Comparison of ENCODE assay signal across 1 cellular context in the genomic region with DNA sequence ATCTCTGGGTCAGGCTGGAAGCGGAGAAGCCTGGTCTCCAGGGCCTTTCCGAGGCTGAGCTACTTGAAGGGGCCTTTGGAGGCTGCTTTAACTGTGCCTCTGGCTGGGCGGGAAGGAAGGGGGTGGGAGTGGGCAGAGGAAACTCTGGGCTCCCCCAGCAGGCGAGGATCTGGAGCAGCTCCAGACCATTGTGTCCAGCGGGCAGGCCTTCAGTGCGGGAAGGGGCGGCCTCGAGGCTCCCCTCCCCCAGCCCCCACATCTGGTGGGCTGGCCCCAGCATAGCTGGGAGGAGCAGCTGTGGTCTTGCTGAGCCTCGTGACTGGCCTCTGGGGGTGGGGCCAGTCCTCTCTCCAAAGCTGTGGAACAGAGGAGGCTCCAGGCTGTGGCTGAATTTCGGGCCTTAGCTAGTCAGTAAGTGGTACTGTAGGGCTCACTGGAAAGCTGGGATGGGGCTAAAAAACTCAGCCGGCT.
TF ChIP-seq lines count a peak whose summit lies in the region.

No MANE protein-coding gene starts in this region.

TF ChIP-seq in K562, 482 proteins besides CTCF, POLR2A, EP300 and RAD21 (continued from another document and continues in another):
- TF ChIP-seq, protein P1, sequence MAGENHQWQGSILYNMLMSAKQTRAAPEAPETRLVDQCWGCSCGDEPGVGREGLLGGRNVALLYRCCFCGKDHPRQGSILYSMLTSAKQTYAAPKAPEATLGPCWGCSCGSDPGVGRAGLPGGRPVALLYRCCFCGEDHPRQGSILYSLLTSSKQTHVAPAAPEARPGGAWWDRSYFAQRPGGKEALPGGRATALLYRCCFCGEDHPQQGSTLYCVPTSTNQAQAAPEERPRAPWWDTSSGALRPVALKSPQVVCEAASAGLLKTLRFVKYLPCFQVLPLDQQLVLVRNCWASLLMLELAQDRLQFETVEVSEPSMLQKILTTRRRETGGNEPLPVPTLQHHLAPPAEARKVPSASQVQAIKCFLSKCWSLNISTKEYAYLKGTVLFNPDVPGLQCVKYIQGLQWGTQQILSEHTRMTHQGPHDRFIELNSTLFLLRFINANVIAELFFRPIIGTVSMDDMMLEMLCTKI (IDR thresholded peaks at IDR 0.05; ENCODE audit: partially characterized antibody), result no peak
- TF ChIP-seq ARID1B (IDR thresholded peaks at IDR 0.05) (no peak; the same call in 1 of the 2 replicates), NUFIP1 (IDR thresholded peaks at IDR 0.05; ENCODE audit: partially characterized antibody) (no peak), TARDBP (IDR thresholded peaks at IDR 0.05) (no peak), ZFP1 (CRISPR knock-in tag; IDR thresholded peaks at IDR 0.05) (no peak), ZNF778 (CRISPR knock-in tag; IDR thresholded peaks at IDR 0.05) (no peak), L3MBTL2 (IDR thresholded peaks at IDR 0.05) (peak; percentile 77), ZSCAN32 (CRISPR knock-in tag; IDR thresholded peaks at IDR 0.05) (no peak), YBX1 (IDR thresholded peaks at IDR 0.05) (no peak), CBFA2T3 (IDR thresholded peaks at IDR 0.05) (peak; percentile 24; the same call in 1 of the 2 replicates), ZNF764 (CRISPR knock-in tag; IDR thresholded peaks at IDR 0.05; ENCODE audit: low read depth) (no peak), ZBTB7A (IDR thresholded peaks at IDR 0.05; ENCODE audit: borderline replicate concordance, control insufficient read depth, low read depth, low read length) (peak; percentile 72; the same call in 1 of the 2 replicates), ZNF551 (CRISPR knock-in tag; IDR thresholded peaks at IDR 0.05) (no peak), TAF1 (IDR thresholded peaks at IDR 0.05; ENCODE audit: control insufficient read depth, extremely low read depth, insufficient read depth, low read length, severe bottlenecking) (no peak), CXXC5 (CRISPR knock-in tag; IDR thresholded peaks at IDR 0.05) (peak; percentile 50), PRMT5 (CRISPR knock-in tag; IDR thresholded peaks at IDR 0.05) (no peak), SIX5 (IDR thresholded peaks at IDR 0.05; ENCODE audit: borderline replicate concordance in 1 of 2, insufficient read depth in 1 of 2, low read depth in 1 of 2, low read length in 2 of 2) (no peak), ZNF408 (CRISPR knock-in tag; IDR thresholded peaks at IDR 0.05; ENCODE audit: low read depth) (no peak), SRSF9 (IDR thresholded peaks at IDR 0.05; ENCODE audit: borderline replicate concordance, low read depth, low read length) (no peak), RBM14 (IDR thresholded peaks at IDR 0.05; ENCODE audit: borderline replicate concordance, insufficient read depth, low read depth, low read length) (no peak), OTX1 (CRISPR knock-in tag; IDR thresholded peaks at IDR 0.05) (no peak), ZNF57 (CRISPR knock-in tag; IDR thresholded peaks at IDR 0.05) (no peak), ARID2 (IDR thresholded peaks at IDR 0.05) (no peak), ZNF707 (CRISPR knock-in tag; conservative IDR thresholded peaks at IDR 0.05) (no peak), ZNF175 (CRISPR knock-in tag; IDR thresholded peaks at IDR 0.05; ENCODE audit: low read depth) (no peak), HNRNPL (IDR thresholded peaks at IDR 0.05; ENCODE audit: low read depth, low read length) (no peak)
- TF ChIP-seq, protein P2, sequence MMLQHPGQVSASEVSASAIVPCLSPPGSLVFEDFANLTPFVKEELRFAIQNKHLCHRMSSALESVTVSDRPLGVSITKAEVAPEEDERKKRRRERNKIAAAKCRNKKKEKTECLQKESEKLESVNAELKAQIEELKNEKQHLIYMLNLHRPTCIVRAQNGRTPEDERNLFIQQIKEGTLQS (IDR thresholded peaks at IDR 0.05), result no peak
- TF ChIP-seq, protein P2 (CRISPR knock-in tag; conservative IDR thresholded peaks at IDR 0.05), result no peak
- TF ChIP-seq, protein P3, sequence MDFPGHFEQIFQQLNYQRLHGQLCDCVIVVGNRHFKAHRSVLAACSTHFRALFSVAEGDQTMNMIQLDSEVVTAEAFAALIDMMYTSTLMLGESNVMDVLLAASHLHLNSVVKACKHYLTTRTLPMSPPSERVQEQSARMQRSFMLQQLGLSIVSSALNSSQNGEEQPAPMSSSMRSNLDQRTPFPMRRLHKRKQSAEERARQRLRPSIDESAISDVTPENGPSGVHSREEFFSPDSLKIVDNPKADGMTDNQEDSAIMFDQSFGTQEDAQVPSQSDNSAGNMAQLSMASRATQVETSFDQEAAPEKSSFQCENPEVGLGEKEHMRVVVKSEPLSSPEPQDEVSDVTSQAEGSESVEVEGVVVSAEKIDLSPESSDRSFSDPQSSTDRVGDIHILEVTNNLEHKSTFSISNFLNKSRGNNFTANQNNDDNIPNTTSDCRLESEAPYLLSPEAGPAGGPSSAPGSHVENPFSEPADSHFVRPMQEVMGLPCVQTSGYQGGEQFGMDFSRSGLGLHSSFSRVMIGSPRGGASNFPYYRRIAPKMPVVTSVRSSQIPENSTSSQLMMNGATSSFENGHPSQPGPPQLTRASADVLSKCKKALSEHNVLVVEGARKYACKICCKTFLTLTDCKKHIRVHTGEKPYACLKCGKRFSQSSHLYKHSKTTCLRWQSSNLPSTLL (IDR thresholded peaks at IDR 0.05), result no peak
- TF ChIP-seq, protein P4, sequence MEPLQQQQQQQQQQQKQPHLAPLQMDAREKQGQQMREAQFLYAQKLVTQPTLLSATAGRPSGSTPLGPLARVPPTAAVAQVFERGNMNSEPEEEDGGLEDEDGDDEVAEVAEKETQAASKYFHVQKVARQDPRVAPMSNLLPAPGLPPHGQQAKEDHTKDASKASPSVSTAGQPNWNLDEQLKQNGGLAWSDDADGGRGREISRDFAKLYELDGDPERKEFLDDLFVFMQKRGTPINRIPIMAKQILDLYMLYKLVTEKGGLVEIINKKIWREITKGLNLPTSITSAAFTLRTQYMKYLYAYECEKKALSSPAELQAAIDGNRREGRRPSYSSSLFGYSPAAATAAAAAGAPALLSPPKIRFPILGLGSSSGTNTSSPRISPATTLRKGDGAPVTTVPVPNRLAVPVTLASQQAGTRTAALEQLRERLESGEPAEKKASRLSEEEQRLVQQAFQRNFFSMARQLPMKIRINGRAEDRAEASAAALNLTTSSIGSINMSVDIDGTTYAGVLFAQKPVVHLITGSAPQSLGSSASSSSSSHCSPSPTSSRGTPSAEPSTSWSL (CRISPR knock-in tag; IDR thresholded peaks at IDR 0.05; ENCODE audit: borderline replicate concordance), result no peak
- TF ChIP-seq, protein P5, sequence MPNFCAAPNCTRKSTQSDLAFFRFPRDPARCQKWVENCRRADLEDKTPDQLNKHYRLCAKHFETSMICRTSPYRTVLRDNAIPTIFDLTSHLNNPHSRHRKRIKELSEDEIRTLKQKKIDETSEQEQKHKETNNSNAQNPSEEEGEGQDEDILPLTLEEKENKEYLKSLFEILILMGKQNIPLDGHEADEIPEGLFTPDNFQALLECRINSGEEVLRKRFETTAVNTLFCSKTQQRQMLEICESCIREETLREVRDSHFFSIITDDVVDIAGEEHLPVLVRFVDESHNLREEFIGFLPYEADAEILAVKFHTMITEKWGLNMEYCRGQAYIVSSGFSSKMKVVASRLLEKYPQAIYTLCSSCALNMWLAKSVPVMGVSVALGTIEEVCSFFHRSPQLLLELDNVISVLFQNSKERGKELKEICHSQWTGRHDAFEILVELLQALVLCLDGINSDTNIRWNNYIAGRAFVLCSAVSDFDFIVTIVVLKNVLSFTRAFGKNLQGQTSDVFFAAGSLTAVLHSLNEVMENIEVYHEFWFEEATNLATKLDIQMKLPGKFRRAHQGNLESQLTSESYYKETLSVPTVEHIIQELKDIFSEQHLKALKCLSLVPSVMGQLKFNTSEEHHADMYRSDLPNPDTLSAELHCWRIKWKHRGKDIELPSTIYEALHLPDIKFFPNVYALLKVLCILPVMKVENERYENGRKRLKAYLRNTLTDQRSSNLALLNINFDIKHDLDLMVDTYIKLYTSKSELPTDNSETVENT (CRISPR knock-in tag; IDR thresholded peaks at IDR 0.05), result no peak
- TF ChIP-seq, protein P6, sequence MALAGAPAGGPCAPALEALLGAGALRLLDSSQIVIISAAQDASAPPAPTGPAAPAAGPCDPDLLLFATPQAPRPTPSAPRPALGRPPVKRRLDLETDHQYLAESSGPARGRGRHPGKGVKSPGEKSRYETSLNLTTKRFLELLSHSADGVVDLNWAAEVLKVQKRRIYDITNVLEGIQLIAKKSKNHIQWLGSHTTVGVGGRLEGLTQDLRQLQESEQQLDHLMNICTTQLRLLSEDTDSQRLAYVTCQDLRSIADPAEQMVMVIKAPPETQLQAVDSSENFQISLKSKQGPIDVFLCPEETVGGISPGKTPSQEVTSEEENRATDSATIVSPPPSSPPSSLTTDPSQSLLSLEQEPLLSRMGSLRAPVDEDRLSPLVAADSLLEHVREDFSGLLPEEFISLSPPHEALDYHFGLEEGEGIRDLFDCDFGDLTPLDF (CRISPR knock-in tag; IDR thresholded peaks at IDR 0.05), result no peak
- TF ChIP-seq, protein P7, sequence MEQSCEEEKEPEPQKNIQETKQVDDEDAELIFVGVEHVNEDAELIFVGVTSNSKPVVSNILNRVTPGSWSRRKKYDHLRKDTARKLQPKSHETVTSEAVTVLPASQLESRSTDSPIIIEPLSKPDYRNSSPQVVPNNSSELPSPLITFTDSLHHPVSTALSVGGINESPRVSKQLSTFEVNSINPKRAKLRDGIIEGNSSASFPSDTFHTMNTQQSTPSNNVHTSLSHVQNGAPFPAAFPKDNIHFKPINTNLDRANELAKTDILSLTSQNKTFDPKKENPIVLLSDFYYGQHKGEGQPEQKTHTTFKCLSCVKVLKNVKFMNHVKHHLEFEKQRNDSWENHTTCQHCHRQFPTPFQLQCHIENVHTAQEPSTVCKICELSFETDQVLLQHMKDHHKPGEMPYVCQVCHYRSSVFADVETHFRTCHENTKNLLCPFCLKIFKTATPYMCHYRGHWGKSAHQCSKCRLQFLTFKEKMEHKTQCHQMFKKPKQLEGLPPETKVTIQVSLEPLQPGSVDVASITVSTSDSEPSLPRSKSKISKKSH (CRISPR knock-in tag; IDR thresholded peaks at IDR 0.05), result no peak
- TF ChIP-seq, protein P8, sequence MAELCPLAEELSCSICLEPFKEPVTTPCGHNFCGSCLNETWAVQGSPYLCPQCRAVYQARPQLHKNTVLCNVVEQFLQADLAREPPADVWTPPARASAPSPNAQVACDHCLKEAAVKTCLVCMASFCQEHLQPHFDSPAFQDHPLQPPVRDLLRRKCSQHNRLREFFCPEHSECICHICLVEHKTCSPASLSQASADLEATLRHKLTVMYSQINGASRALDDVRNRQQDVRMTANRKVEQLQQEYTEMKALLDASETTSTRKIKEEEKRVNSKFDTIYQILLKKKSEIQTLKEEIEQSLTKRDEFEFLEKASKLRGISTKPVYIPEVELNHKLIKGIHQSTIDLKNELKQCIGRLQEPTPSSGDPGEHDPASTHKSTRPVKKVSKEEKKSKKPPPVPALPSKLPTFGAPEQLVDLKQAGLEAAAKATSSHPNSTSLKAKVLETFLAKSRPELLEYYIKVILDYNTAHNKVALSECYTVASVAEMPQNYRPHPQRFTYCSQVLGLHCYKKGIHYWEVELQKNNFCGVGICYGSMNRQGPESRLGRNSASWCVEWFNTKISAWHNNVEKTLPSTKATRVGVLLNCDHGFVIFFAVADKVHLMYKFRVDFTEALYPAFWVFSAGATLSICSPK (IDR thresholded peaks at IDR 0.05; ENCODE audit: borderline replicate concordance), result no peak
- TF ChIP-seq, protein P9, sequence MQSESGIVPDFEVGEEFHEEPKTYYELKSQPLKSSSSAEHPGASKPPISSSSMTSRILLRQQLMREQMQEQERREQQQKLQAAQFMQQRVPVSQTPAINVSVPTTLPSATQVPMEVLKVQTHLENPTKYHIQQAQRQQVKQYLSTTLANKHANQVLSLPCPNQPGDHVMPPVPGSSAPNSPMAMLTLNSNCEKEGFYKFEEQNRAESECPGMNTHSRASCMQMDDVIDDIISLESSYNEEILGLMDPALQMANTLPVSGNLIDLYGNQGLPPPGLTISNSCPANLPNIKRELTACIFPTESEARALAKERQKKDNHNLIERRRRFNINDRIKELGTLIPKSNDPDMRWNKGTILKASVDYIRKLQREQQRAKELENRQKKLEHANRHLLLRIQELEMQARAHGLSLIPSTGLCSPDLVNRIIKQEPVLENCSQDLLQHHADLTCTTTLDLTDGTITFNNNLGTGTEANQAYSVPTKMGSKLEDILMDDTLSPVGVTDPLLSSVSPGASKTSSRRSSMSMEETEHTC (IDR thresholded peaks at IDR 0.05), result peak; percentile 74; the same call in 1 of the 2 replicates
- TF ChIP-seq, protein P10, sequence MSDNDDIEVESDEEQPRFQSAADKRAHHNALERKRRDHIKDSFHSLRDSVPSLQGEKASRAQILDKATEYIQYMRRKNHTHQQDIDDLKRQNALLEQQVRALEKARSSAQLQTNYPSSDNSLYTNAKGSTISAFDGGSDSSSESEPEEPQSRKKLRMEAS (CRISPR knock-in tag; IDR thresholded peaks at IDR 0.05), result 0 out of 2 replicates have a peak, but pooled peaks have one; percentile 46
- TF ChIP-seq, protein P11, sequence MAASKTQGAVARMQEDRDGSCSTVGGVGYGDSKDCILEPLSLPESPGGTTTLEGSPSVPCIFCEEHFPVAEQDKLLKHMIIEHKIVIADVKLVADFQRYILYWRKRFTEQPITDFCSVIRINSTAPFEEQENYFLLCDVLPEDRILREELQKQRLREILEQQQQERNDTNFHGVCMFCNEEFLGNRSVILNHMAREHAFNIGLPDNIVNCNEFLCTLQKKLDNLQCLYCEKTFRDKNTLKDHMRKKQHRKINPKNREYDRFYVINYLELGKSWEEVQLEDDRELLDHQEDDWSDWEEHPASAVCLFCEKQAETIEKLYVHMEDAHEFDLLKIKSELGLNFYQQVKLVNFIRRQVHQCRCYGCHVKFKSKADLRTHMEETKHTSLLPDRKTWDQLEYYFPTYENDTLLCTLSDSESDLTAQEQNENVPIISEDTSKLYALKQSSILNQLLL (CRISPR knock-in tag; IDR thresholded peaks at IDR 0.05; ENCODE audit: borderline replicate concordance), result no peak
- TF ChIP-seq, protein P12, sequence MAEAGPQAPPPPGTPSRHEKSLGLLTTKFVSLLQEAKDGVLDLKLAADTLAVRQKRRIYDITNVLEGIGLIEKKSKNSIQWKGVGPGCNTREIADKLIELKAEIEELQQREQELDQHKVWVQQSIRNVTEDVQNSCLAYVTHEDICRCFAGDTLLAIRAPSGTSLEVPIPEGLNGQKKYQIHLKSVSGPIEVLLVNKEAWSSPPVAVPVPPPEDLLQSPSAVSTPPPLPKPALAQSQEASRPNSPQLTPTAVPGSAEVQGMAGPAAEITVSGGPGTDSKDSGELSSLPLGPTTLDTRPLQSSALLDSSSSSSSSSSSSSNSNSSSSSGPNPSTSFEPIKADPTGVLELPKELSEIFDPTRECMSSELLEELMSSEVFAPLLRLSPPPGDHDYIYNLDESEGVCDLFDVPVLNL (CRISPR knock-in tag; IDR thresholded peaks at IDR 0.05; ENCODE audit: low read depth), result no peak
- TF ChIP-seq, protein P13, sequence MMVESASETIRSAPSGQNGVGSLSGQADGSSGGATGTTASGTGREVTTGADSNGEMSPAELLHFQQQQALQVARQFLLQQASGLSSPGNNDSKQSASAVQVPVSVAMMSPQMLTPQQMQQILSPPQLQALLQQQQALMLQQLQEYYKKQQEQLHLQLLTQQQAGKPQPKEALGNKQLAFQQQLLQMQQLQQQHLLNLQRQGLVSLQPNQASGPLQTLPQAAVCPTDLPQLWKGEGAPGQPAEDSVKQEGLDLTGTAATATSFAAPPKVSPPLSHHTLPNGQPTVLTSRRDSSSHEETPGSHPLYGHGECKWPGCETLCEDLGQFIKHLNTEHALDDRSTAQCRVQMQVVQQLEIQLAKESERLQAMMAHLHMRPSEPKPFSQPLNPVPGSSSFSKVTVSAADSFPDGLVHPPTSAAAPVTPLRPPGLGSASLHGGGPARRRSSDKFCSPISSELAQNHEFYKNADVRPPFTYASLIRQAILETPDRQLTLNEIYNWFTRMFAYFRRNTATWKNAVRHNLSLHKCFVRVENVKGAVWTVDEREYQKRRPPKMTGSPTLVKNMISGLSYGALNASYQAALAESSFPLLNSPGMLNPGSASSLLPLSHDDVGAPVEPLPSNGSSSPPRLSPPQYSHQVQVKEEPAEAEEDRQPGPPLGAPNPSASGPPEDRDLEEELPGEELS (CRISPR knock-in tag; IDR thresholded peaks at IDR 0.05; ENCODE audit: borderline replicate concordance), result no peak
